In genomic region chr2:204078003-204078698, GRCh38 we compare ENCODE assay signal across 25 cellular contexts.
A peak's percentile ranks its signal among the peaks of the same experiment; 100 is the strongest.
DNase-seq lines count a peak whose midpoint lies in the region; ATAC-seq and TF ChIP-seq lines count a peak whose summit lies in the region.
"Had no signal": no experiment of that assay in that cellular context is flagged by ENCODE, and none has a peak within 500 bp of the region (broad histone marks: within the 10 kb centered on the region; RNA-seq: fewer than 3 reads in every experiment).

No MANE protein-coding gene starts in this region.

- H3K4me3 ChIP-seq in suprapubic skin: no peak overlapping the region
- H3K4me3 ChIP-seq: GM23248, MG63 had no signal

- no peak for TF ChIP-seq POLR2A in suprapubic skin (IDR thresholded peaks at IDR 0.05)

- no peak overlapping the region for H3K4me3 Mint-ChIP-seq in activated CD4-positive, alpha-beta T cell treated with anti-CD3 and anti-CD28 coated beads for 36 hours
- no peak overlapping the region for H3K4me3 Mint-ChIP-seq in activated T-helper 17 cell treated with anti-CD3 and anti-CD28 coated beads, Interleukin-2, amount 50 U/mL, for 72 hours
- no peak overlapping the region for H3K4me3 Mint-ChIP-seq in type B pancreatic cell
- H3K4me3 Mint-ChIP-seq: CD4-positive, alpha-beta T cell had no signal

- H3K27ac Mint-ChIP-seq in activated CD4-positive, alpha-beta T cell treated with anti-CD3 and anti-CD28 coated beads for 36 hours: no peak overlapping the region
- peak overlapping the region; percentile 26 for H3K27ac Mint-ChIP-seq in activated T-helper 17 cell treated with anti-CD3 and anti-CD28 coated beads, Interleukin-2, amount 50 U/mL, for 72 hours
- H3K27ac Mint-ChIP-seq in type B pancreatic cell: peak overlapping the region; percentile 42
- H3K27ac Mint-ChIP-seq: CD4-positive, alpha-beta T cell had no signal

- POLR2A ChIA-PET in activated CD4-positive, alpha-beta T cell treated with anti-CD3 and anti-CD28 coated beads for 36 hours (lab: Charles Lee): no interaction called here

- CTCF ChIA-PET in activated CD4-positive, alpha-beta T cell treated with anti-CD3 and anti-CD28 coated beads for 36 hours (lab: Charles Lee): interaction anchor here (0.8 to 1.2 kb wide), 2 partner anchors 9 to 27 kb away, joined by 3 to 4 read pairs; no protein-coding TSS in a partner anchor

- ATAC-seq in activated CD4-positive, alpha-beta T cell treated with anti-CD3 and anti-CD28 coated beads for 36 hours: peak; percentile 80
- ATAC-seq in activated T-helper 17 cell treated with anti-CD3 and anti-CD28 coated beads, Interleukin-2, amount 50 U/mL, for 72 hours (replicated peaks): peak; percentile 97
- ATAC-seq: PC-3 had no signal

- H3K27me3 Mint-ChIP-seq in activated CD4-positive, alpha-beta T cell treated with anti-CD3 and anti-CD28 coated beads for 36 hours: peaks cover 5% of the 10 kb centered on the region
- peaks cover 11% of the 10 kb centered on the region for H3K27me3 Mint-ChIP-seq in activated T-helper 17 cell treated with anti-CD3 and anti-CD28 coated beads, Interleukin-2, amount 50 U/mL, for 72 hours
- H3K27me3 Mint-ChIP-seq in type B pancreatic cell: peaks cover 14% of the 10 kb centered on the region
- H3K27me3 Mint-ChIP-seq: CD4-positive, alpha-beta T cell had no signal

- 83% methylated on average over 4 of the region's 4 CpGs for WGBS in suprapubic skin

- H3K9me3 Mint-ChIP-seq in activated CD4-positive, alpha-beta T cell treated with anti-CD3 and anti-CD28 coated beads for 36 hours (ENCODE audit: low read depth): peaks cover 9% of the 10 kb centered on the region
- H3K9me3 Mint-ChIP-seq in activated T-helper 17 cell treated with anti-CD3 and anti-CD28 coated beads, Interleukin-2, amount 50 U/mL, for 72 hours: peaks cover 5% of the 10 kb centered on the region
- peaks cover 15% of the 10 kb centered on the region for H3K9me3 Mint-ChIP-seq in type B pancreatic cell
- H3K9me3 Mint-ChIP-seq: CD4-positive, alpha-beta T cell had no signal

- peaks cover 7% of the 10 kb centered on the region for H3K4me1 Mint-ChIP-seq in activated CD4-positive, alpha-beta T cell treated with anti-CD3 and anti-CD28 coated beads for 36 hours
- peaks cover 7% of the 10 kb centered on the region for H3K4me1 Mint-ChIP-seq in activated T-helper 17 cell treated with anti-CD3 and anti-CD28 coated beads, Interleukin-2, amount 50 U/mL, for 72 hours
- H3K4me1 Mint-ChIP-seq in type B pancreatic cell (ENCODE audit: unreplicated experiment): peaks cover 16% of the 10 kb centered on the region

- H3K36me3 ChIP-seq in suprapubic skin: no peaks in the 10 kb centered on the region
- H3K36me3 ChIP-seq: BE2C, MG63 had no signal

- no peaks in the 10 kb centered on the region for H3K27me3 ChIP-seq in suprapubic skin
- H3K27me3 ChIP-seq: BE2C had no signal

- TF ChIP-seq CTCF in type B pancreatic cell (conservative IDR thresholded peaks at IDR 0.05): no peak
- TF ChIP-seq CTCF in suprapubic skin (IDR thresholded peaks at IDR 0.05): no peak

- H3K36me3 Mint-ChIP-seq in activated CD4-positive, alpha-beta T cell treated with anti-CD3 and anti-CD28 coated beads for 36 hours (ENCODE audit: low read depth): no peaks in the 10 kb centered on the region
- no peaks in the 10 kb centered on the region for H3K36me3 Mint-ChIP-seq in activated T-helper 17 cell treated with anti-CD3 and anti-CD28 coated beads, Interleukin-2, amount 50 U/mL, for 72 hours (ENCODE audit: low read depth)
- no peaks in the 10 kb centered on the region for H3K36me3 Mint-ChIP-seq in type B pancreatic cell

- no peak for DNase-seq in activated CD4-positive, alpha-beta T cell treated with anti-CD3 and anti-CD28 coated beads for 36 hours
- no peak for DNase-seq in activated CD4-positive, alpha-beta T cell treated with anti-CD3 and anti-CD28 coated beads, Interleukin-2, amount 50 U/mL, for 1 hour
- DNase-seq in islet precursor cell (peak; percentile 58), type B pancreatic cell (ENCODE audit: extremely low spot score, unreplicated experiment) (no peak), suprapubic skin (ENCODE audit: low spot score in 2 of 2) (no peak), NCI-H2227 treated with DMSO at 0.1 percent for 48 hours (lab: John Stamatoyannopoulos, UW) (no peak), NCI-H2171 (lab: John Stamatoyannopoulos, UW) (no peak)
- DNase-seq: 8988T; BE2C; CD4-positive, alpha-beta T cell; DMS153; GF-D8; GM23248; HCEC 1CT; Kasumi-1; MG63; NCI-H1092 treated with DMSO at 0.1 percent for 48 hours; NCI-H146; NCI-H2029 treated with DMSO at 0.1 percent for 48 hours; NCI-H510A treated with DMSO at 0.1 percent for 48 hours; NCI-H774; PC-3; RPMI8226; SIG-M5 had no signal

- H3K27ac ChIP-seq in suprapubic skin: no peak overlapping the region
- H3K27ac ChIP-seq: GM23248 had no signal

- H3K4me1 ChIP-seq in suprapubic skin: no peaks in the 10 kb centered on the region
- H3K4me1 ChIP-seq: BE2C had no signal

- intact Hi-C loops in activated CD4-positive, alpha-beta T cell treated with anti-CD3 and anti-CD28 coated beads for 36 hours (cut with DNase I, micrococcal nuclease): no loop called here

- no peak for TF ChIP-seq EP300 in suprapubic skin (IDR thresholded peaks at IDR 0.05)

- H3K9me3 ChIP-seq in suprapubic skin: no peaks in the 10 kb centered on the region
- H3K9me3 ChIP-seq: BE2C, MG63 had no signal
